Comparison of ENCODE assay signal across 19 cellular contexts in genomic region chr1:194618101-194618500, GRCh38.
"Had no signal": no experiment of that assay in that cellular context is flagged by ENCODE, and none has a peak within 500 bp of the region (broad histone marks: within the 10 kb centered on the region; RNA-seq: fewer than 3 reads in every experiment).

No MANE protein-coding gene starts in this region.

- H3K79me2 ChIP-seq: parathyroid adenoma had no signal

- H3K36me3 ChIP-seq: colonic mucosa, esophagus muscularis mucosa, gastroesophageal sphincter, lower lobe of right lung, right lobe of liver, thoracic aorta, transverse colon, upper lobe of right lung, uterus had no signal

- H3K9ac ChIP-seq: parathyroid adenoma had no signal

- H2AFZ ChIP-seq: parathyroid adenoma had no signal

- H3K4me3 ChIP-seq: colonic mucosa, esophagus muscularis mucosa, gastroesophageal sphincter, lower lobe of right lung, right lobe of liver, thoracic aorta, transverse colon, upper lobe of right lung, uterus had no signal

- H3K27me3 ChIP-seq: colonic mucosa, esophagus muscularis mucosa, foreskin keratinocyte, gastroesophageal sphincter, right lobe of liver, transverse colon, upper lobe of right lung, uterus had no signal

- H3K27ac ChIP-seq: colonic mucosa, esophagus muscularis mucosa, foreskin keratinocyte, gastroesophageal sphincter, lower lobe of right lung, parathyroid adenoma, right lobe of liver, thoracic aorta, transverse colon, upper lobe of right lung, uterus had no signal

- H3K9me3 ChIP-seq: colonic mucosa, lower lobe of right lung, right lobe of liver, thoracic aorta, transverse colon, upper lobe of right lung, uterus had no signal

- DNase-seq: colonic mucosa; effector CD8-positive, alpha-beta T cell; endodermal cell; foreskin keratinocyte; left ventricle myocardium superior; lower lobe of right lung; natural killer cell; right lobe of liver; small intestine; stimulated activated CD4-positive, alpha-beta T cell treated with anti-CD3 and anti-CD28 coated beads, Interleukin-15, amount 100 ng/mL, for 24 hours; stimulated activated CD4-positive, alpha-beta T cell treated with anti-CD3 and anti-CD28 coated beads, Interleukin-2, amount 100 ng/mL, for 48 hours; stimulated activated naive B cell treated with anti-CD40 and anti-IgM and Interleukin-4, amounts not matched to agents 10 μg/mL and 1 μg/mL and 100 μg/mL, for 72 hours; transverse colon; upper lobe of right lung; uterus had no signal

- H3K4me1 ChIP-seq: colonic mucosa, esophagus muscularis mucosa, foreskin keratinocyte, gastroesophageal sphincter, lower lobe of right lung, parathyroid adenoma, right lobe of liver, transverse colon, upper lobe of right lung, uterus had no signal
